Comparison of ENCODE assay signal across 19 cellular contexts in genomic region chr12:116802018-116802417, GRCh38.
"Had no signal": no experiment of that assay in that cellular context is flagged by ENCODE, and none has a peak within 500 bp of the region (broad histone marks: within the 10 kb centered on the region; RNA-seq: fewer than 3 reads in every experiment).

No MANE protein-coding gene starts in this region.

- H3K27ac ChIP-seq: esophagus squamous epithelium, gastroesophageal sphincter, stomach, thoracic aorta, transverse colon had no signal

- H3K4me3 ChIP-seq: esophagus squamous epithelium, gastroesophageal sphincter, mucosa of descending colon, stomach, thoracic aorta, transverse colon had no signal

- H3K9me3 ChIP-seq: esophagus squamous epithelium, transverse colon had no signal

- H3K27me3 ChIP-seq: esophagus squamous epithelium, gastroesophageal sphincter, stomach, transverse colon had no signal

- H3K4me1 ChIP-seq: esophagus squamous epithelium, gastroesophageal sphincter, stomach, transverse colon had no signal

- DNase-seq: dermis blood vessel endothelial cell; esophagus squamous epithelium; foreskin fibroblast; glutamatergic neuron; islet precursor cell; mammary epithelial cell; mucosa of descending colon; natural killer cell; posterior cingulate gyrus; stimulated activated CD4-positive, alpha-beta T cell treated with anti-CD3 and anti-CD28 coated beads, Interleukin-2, amount 100 ng/mL, for 24 hours; stimulated activated CD4-positive, alpha-beta T cell treated with anti-CD3 and anti-CD28 coated beads, Interleukin-4, amount 100 ng/mL, for 4 hours; stimulated activated naive CD4-positive, alpha-beta T cell; stomach; substantia nigra; transverse colon had no signal

- H3K36me3 ChIP-seq: esophagus squamous epithelium, gastroesophageal sphincter, stomach, thoracic aorta, transverse colon had no signal

- ATAC-seq: gastroesophageal sphincter, left lobe of liver, mucosa of descending colon, natural killer cell, sciatic nerve had no signal
